In genomic region chr5:87412417-87413115, GRCh38 we compare ENCODE assay signal across 8 cellular contexts. TPM values are rescaled to one million over a fixed set of nuclear protein-coding genes. Genes with fewer than 3 reads are reported as not detected.
A peak's percentile ranks its signal among the peaks of the same experiment; 100 is the strongest.
DNase-seq lines count a peak whose midpoint lies in the region; ATAC-seq and TF ChIP-seq lines count a peak whose summit lies in the region.

Gene CCNH, minus strand, starts transcription at chr5:87412930. Its CDS starts 136 bp downstream, at chr5:87412794.

- peak within 1 kb of the TSS; percentile 91 for H3K9ac ChIP-seq in PC-3 (ENCODE audit: low read length)

- TF ChIP-seq EP300 in Ishikawa (IDR thresholded peaks at IDR 0.05; ENCODE audit: borderline replicate concordance): no peak

- peaks cover 49% of the 10 kb centered on the region for H3K79me2 ChIP-seq in PC-3 (ENCODE audit: low read length)

- H3K9me3 ChIP-seq in PC-3 (ENCODE audit: low read length) (no peaks in the 10 kb centered on the region), mononuclear cell (ENCODE audit: low read depth, low read length) (no peaks in the 10 kb centered on the region)

- peak; percentile 96 for DNase-seq in DMS114 treated with DMSO at 0.1 percent for 48 hours (lab: John Stamatoyannopoulos, UW; ENCODE audit: unreplicated experiment)
- peak; percentile 100 for DNase-seq in PC-3
- peak; percentile 93 for DNase-seq in activated T-cell treated with anti-CD3 and anti-CD28 coated beads for 48 hours (ENCODE audit: low read depth)
- peak; percentile 98 for DNase-seq in epithelial cell of esophagus (ENCODE audit: low read depth)
- DNase-seq in stimulated activated CD8-positive, alpha-beta memory T cell treated with anti-CD3 and anti-CD28 coated beads, Interleukin-4, amount 100 ng/mL, for 1 hour (ENCODE audit: low read depth in 2 of 2, low spot score in 1 of 2): peak; percentile 87 to 91

- intact Hi-C loops in PC-3 (cut with micrococcal nuclease): loop anchor here (10.0 kb wide), 1 partner anchor 352 kb away; no protein-coding TSS in a partner anchor

- peaks cover 19% of the 10 kb centered on the region for H3K4me1 ChIP-seq in PC-3 (ENCODE audit: insufficient read depth, low read length)
- H3K4me1 ChIP-seq in mononuclear cell (ENCODE audit: insufficient read depth, low read length): peaks cover 16% of the 10 kb centered on the region

- BruUV-seq in PC-3 (replicated peaks; lab: Mats Ljungman, UMichigan): TSS peak; percentile 83

- H3K4me3 ChIP-seq in PC-3 (ENCODE audit: low read length) (peak within 1 kb of the TSS; percentile 84), epithelial cell of esophagus (ENCODE audit: low read length) (peak within 1 kb of the TSS; percentile 99), mononuclear cell (ENCODE audit: low read length) (peak within 1 kb of the TSS; percentile 77)

- H3K27me3 ChIP-seq in PC-3 (ENCODE audit: low read length) (no peaks in the 10 kb centered on the region), mononuclear cell (ENCODE audit: insufficient read depth, low read length) (no peaks in the 10 kb centered on the region)

- peak within 1 kb of the TSS; percentile 93 for H2AFZ ChIP-seq in PC-3 (ENCODE audit: low read length)

- no peaks in the 10 kb centered on the region for H3F3A ChIP-seq in PC-3 (ENCODE audit: low read length, unreplicated experiment)

- POLR2A ChIA-PET in PC-3 (lab: Charles Lee; ENCODE audit: unreplicated experiment): interaction anchor here (0.5 to 0.6 kb wide), 2 partner anchors 19 to 998 kb away, joined by 4 to 5 read pairs; no protein-coding TSS in a partner anchor

- peaks cover 13% of the 10 kb centered on the region for H4K20me1 ChIP-seq in PC-3 (ENCODE audit: low read length)

- no peak for TF ChIP-seq RAD21 in Ishikawa (IDR thresholded peaks at IDR 0.05; ENCODE audit: low read depth)

- no peak for TF ChIP-seq CTCF in PC-3 (conservative IDR thresholded peaks at IDR 0.05; ENCODE audit: low read depth, low read length)
- TF ChIP-seq CTCF in epithelial cell of esophagus (IDR thresholded peaks at IDR 0.05; ENCODE audit: insufficient read depth, low read depth, low read length, missing control alignments): no peak

- peaks cover 32% of the 10 kb centered on the region for H3K36me3 ChIP-seq in PC-3 (ENCODE audit: low read depth, low read length)

- peak within 1 kb of the TSS; percentile 84 for H3K4me2 ChIP-seq in PC-3 (ENCODE audit: low read length)

- H3K9me2 ChIP-seq in PC-3 (replicated peaks; ENCODE audit: low read length): no peaks in the 10 kb centered on the region

- CTCF ChIA-PET in PC-3 (lab: Charles Lee): interaction anchor here (0.6 to 1.1 kb wide), 7 partner anchors 10 to 1268 kb away, joined by 3 to 6 read pairs (median 3); no protein-coding TSS in a partner anchor

- H3K27ac ChIP-seq in PC-3 (ENCODE audit: low read length): peak within 1 kb of the TSS; percentile 55

- ATAC-seq in GM21576 (IDR thresholded peaks at IDR 0.05; ENCODE audit: unreplicated experiment): peak; percentile 99
- ATAC-seq in PC-3: peak; percentile 97

TF ChIP-seq in Ishikawa, 13 proteins besides CTCF, POLR2A, EP300 and RAD21:
- peak; percentile 75 for TF ChIP-seq TAF1 (IDR thresholded peaks at IDR 0.05; ENCODE audit: low read depth)
- TF ChIP-seq TEAD4 (IDR thresholded peaks at IDR 0.05): peak; percentile 3; the same call in 1 of the 2 replicates
- no peak for TF ChIP-seq ZBTB7A (IDR thresholded peaks at IDR 0.05; ENCODE audit: low read depth)
- TF ChIP-seq MAX (IDR thresholded peaks at IDR 0.05): peak; percentile 64; the same call in 1 of the 2 replicates
- TF ChIP-seq USF1 (IDR thresholded peaks at IDR 0.05): peak; percentile 17; the same call in 1 of the 2 replicates
- TF ChIP-seq TCF12 (IDR thresholded peaks at IDR 0.05; ENCODE audit: low read depth): peak; percentile 24; the same call in 1 of the 2 replicates
- no peak for TF ChIP-seq EGR1 (IDR thresholded peaks at IDR 0.05)
- TF ChIP-seq YY1 (IDR thresholded peaks at IDR 0.05; ENCODE audit: low read depth): no peak
- peak; percentile 95 for TF ChIP-seq CREB1 (IDR thresholded peaks at IDR 0.05; ENCODE audit: low read depth)
- no peak for TF ChIP-seq FOXM1 (IDR thresholded peaks at IDR 0.05; ENCODE audit: borderline replicate concordance, low read depth)
- TF ChIP-seq, protein P1, sequence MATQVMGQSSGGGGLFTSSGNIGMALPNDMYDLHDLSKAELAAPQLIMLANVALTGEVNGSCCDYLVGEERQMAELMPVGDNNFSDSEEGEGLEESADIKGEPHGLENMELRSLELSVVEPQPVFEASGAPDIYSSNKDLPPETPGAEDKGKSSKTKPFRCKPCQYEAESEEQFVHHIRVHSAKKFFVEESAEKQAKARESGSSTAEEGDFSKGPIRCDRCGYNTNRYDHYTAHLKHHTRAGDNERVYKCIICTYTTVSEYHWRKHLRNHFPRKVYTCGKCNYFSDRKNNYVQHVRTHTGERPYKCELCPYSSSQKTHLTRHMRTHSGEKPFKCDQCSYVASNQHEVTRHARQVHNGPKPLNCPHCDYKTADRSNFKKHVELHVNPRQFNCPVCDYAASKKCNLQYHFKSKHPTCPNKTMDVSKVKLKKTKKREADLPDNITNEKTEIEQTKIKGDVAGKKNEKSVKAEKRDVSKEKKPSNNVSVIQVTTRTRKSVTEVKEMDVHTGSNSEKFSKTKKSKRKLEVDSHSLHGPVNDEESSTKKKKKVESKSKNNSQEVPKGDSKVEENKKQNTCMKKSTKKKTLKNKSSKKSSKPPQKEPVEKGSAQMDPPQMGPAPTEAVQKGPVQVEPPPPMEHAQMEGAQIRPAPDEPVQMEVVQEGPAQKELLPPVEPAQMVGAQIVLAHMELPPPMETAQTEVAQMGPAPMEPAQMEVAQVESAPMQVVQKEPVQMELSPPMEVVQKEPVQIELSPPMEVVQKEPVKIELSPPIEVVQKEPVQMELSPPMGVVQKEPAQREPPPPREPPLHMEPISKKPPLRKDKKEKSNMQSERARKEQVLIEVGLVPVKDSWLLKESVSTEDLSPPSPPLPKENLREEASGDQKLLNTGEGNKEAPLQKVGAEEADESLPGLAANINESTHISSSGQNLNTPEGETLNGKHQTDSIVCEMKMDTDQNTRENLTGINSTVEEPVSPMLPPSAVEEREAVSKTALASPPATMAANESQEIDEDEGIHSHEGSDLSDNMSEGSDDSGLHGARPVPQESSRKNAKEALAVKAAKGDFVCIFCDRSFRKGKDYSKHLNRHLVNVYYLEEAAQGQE (IDR thresholded peaks at IDR 0.05; ENCODE audit: low read depth): no peak
- no peak for TF ChIP-seq CEBPB (IDR thresholded peaks at IDR 0.05)
- no peak for TF ChIP-seq NFIC (IDR thresholded peaks at IDR 0.05)

RNA-seq across cellular contexts. Expression of gene CCNH, which starts in this region (rescaled TPM):
- 77.6 and 121 TPM in 2 replicates for total RNA-seq in PC-3 (2014; rRNA removed)
- total RNA-seq in mononuclear cell: 436 TPM

Comparison
In these comparisons a context has a peak if more than half of its experiments do, and no peak if none do; other contexts are left out.
1. Peak in every context shown above with its lines: DNase-seq, ATAC-seq, H3K4me3 ChIP-seq and H3K27ac ChIP-seq.